28 cellular contexts compared by ENCODE assay signal in the genomic region with DNA sequence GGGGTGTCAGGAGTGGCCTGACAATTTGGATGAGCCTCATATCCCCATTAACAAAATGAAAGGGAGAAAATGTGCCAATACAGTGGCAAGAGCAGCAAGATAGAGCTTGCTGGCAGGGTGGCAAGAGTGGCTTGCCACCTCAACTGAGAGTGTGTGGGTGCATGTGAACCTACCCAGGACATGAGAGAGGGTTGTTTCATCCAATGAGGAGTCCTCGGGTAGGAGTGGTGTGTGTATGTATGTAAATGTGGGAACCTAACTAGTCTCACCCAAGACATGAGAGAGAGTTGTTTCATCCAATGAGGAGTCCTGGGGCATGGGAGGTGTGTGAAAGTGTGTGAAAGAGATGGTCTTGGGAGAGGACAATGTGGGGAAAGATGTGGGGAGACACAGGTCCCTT.
DNase-seq lines count a peak whose midpoint lies in the region; ATAC-seq and TF ChIP-seq lines count a peak whose summit lies in the region.
"Had no signal": no experiment of that assay in that cellular context is flagged by ENCODE, and none has a peak within 500 bp of the region (broad histone marks: within the 10 kb centered on the region; RNA-seq: fewer than 3 reads in every experiment).

No MANE protein-coding gene starts in this region.

- DNase-seq in activated CD4-positive, alpha-beta T cell treated with anti-CD3 and anti-CD28 coated beads for 36 hours: peak; percentile 24
- DNase-seq in activated CD4-positive, alpha-beta T cell treated with anti-CD3 and anti-CD28 coated beads for 48 hours: no peak
- no peak for DNase-seq in naive thymus-derived CD8-positive, alpha-beta T cell
- no peak for DNase-seq in NCI-H82 (lab: John Stamatoyannopoulos, UW)
- no peak for DNase-seq in foreskin fibroblast
- no peak for DNase-seq in HuH-7.5 (ENCODE audit: low spot score)
- DNase-seq: activated CD8-positive, alpha-beta memory T cell treated with anti-CD3 and anti-CD28 coated beads, Interleukin-2, amount 50 U/mL, for 48 hours; activated effector memory CD4-positive, alpha-beta T cell treated with Interleukin-2 at 50 U/mL for 16 hours; amygdala; brain microvascular endothelial cell; C1 segment of cervical spinal cord; Calu3; DMS79; dorsolateral prefrontal cortex; GDM1; GM23248; hypothalamus; NCI-H1048; NCI-H1694; NCI-H774; pancreas; SIG-M5; stimulated activated CD4-positive, alpha-beta T cell treated with anti-CD3 and anti-CD28 coated beads, Interleukin-15, amount 100 ng/mL, for 24 hours; stimulated activated CD4-positive, alpha-beta T cell treated with anti-CD3 and anti-CD28 coated beads, Interleukin-4, amount 100 ng/mL, for 4 hours had no signal

- ATAC-seq in activated CD4-positive, alpha-beta T cell treated with anti-CD3 and anti-CD28 coated beads for 36 hours: peak; percentile 64
- peak; percentile 3 for ATAC-seq in GM21528 (IDR thresholded peaks at IDR 0.05; ENCODE audit: low FRiP score, unreplicated experiment)
- ATAC-seq in activated T-helper 17 cell treated with anti-CD3 and anti-CD28 coated beads, Interleukin-2, amount 50 U/mL, for 72 hours (replicated peaks): peak; percentile 53
- ATAC-seq in naive thymus-derived CD8-positive, alpha-beta T cell: no peak
- ATAC-seq: pancreas had no signal

- H3K9me3 Mint-ChIP-seq in activated CD4-positive, alpha-beta T cell treated with anti-CD3 and anti-CD28 coated beads for 36 hours (ENCODE audit: low read depth): no peaks in the 10 kb centered on the region
- H3K9me3 Mint-ChIP-seq in activated T-helper 17 cell treated with anti-CD3 and anti-CD28 coated beads, Interleukin-2, amount 50 U/mL, for 72 hours: no peaks in the 10 kb centered on the region
- no peaks in the 10 kb centered on the region for H3K9me3 Mint-ChIP-seq in naive thymus-derived CD8-positive, alpha-beta T cell
- H3K9me3 Mint-ChIP-seq: neural progenitor cell had no signal

- intact Hi-C loops in activated CD4-positive, alpha-beta T cell treated with anti-CD3 and anti-CD28 coated beads for 36 hours (cut with DNase I, micrococcal nuclease): loop anchor here in 1 of 2 experiments (10.0 kb wide), 1 partner anchor 265 kb away; no protein-coding TSS in a partner anchor

- no peak for TF ChIP-seq CTCF in foreskin fibroblast (IDR thresholded peaks at IDR 0.05; ENCODE audit: low read depth, low read length)

- CTCF ChIA-PET in activated CD4-positive, alpha-beta T cell treated with anti-CD3 and anti-CD28 coated beads for 36 hours (lab: Charles Lee): no interaction called here

- peak overlapping the region; percentile 72 for H3K27ac Mint-ChIP-seq in activated CD4-positive, alpha-beta T cell treated with anti-CD3 and anti-CD28 coated beads for 36 hours
- no peak overlapping the region for H3K27ac Mint-ChIP-seq in activated T-helper 17 cell treated with anti-CD3 and anti-CD28 coated beads, Interleukin-2, amount 50 U/mL, for 72 hours
- peak overlapping the region in 5 of 10 donors; percentile 64 to 96 (median 93) for H3K27ac Mint-ChIP-seq in naive thymus-derived CD8-positive, alpha-beta T cell
- H3K27ac Mint-ChIP-seq: neural progenitor cell had no signal

- H3K4me3 ChIP-seq in foreskin fibroblast (ENCODE audit: low read depth in 1 of 2, low read length in 2 of 2): no peak overlapping the region
- H3K4me3 ChIP-seq: dorsolateral prefrontal cortex, GM23248, neural progenitor cell, pancreas, suprapubic skin had no signal

- H3K27me3 Mint-ChIP-seq in activated CD4-positive, alpha-beta T cell treated with anti-CD3 and anti-CD28 coated beads for 36 hours: no peaks in the 10 kb centered on the region
- H3K27me3 Mint-ChIP-seq in activated T-helper 17 cell treated with anti-CD3 and anti-CD28 coated beads, Interleukin-2, amount 50 U/mL, for 72 hours: no peaks in the 10 kb centered on the region
- H3K27me3 Mint-ChIP-seq in naive thymus-derived CD8-positive, alpha-beta T cell: no peaks in the 10 kb centered on the region

- H3K4me1 Mint-ChIP-seq in activated CD4-positive, alpha-beta T cell treated with anti-CD3 and anti-CD28 coated beads for 36 hours: peaks cover 23% of the 10 kb centered on the region
- peaks cover 12% of the 10 kb centered on the region for H3K4me1 Mint-ChIP-seq in activated T-helper 17 cell treated with anti-CD3 and anti-CD28 coated beads, Interleukin-2, amount 50 U/mL, for 72 hours
- peaks cover 20 to 24% (median 20%) of the 10 kb centered on the region in 4 donors for H3K4me1 Mint-ChIP-seq in naive thymus-derived CD8-positive, alpha-beta T cell
- H3K4me1 Mint-ChIP-seq: neural progenitor cell had no signal

- POLR2A ChIA-PET in activated CD4-positive, alpha-beta T cell treated with anti-CD3 and anti-CD28 coated beads for 36 hours (lab: Charles Lee): no interaction called here
- POLR2A ChIA-PET in naive thymus-derived CD8-positive, alpha-beta T cell (lab: Charles Lee): no interaction called here

- no peaks in the 10 kb centered on the region for H3K36me3 Mint-ChIP-seq in activated CD4-positive, alpha-beta T cell treated with anti-CD3 and anti-CD28 coated beads for 36 hours (ENCODE audit: low read depth)
- H3K36me3 Mint-ChIP-seq in activated T-helper 17 cell treated with anti-CD3 and anti-CD28 coated beads, Interleukin-2, amount 50 U/mL, for 72 hours (ENCODE audit: low read depth): no peaks in the 10 kb centered on the region
- H3K36me3 Mint-ChIP-seq in naive thymus-derived CD8-positive, alpha-beta T cell: no peaks in the 10 kb centered on the region
- H3K36me3 Mint-ChIP-seq: neural progenitor cell had no signal

- no peak overlapping the region for H3K4me3 Mint-ChIP-seq in activated CD4-positive, alpha-beta T cell treated with anti-CD3 and anti-CD28 coated beads for 36 hours
- H3K4me3 Mint-ChIP-seq in activated T-helper 17 cell treated with anti-CD3 and anti-CD28 coated beads, Interleukin-2, amount 50 U/mL, for 72 hours: peak overlapping the region; percentile 48
- peak overlapping the region in 6 of 10 donors; percentile 38 to 84 (median 75) for H3K4me3 Mint-ChIP-seq in naive thymus-derived CD8-positive, alpha-beta T cell
- H3K4me3 Mint-ChIP-seq: neural progenitor cell had no signal

Comparison
In these comparisons a context has a peak if more than half of its experiments do, and no peak if none do; other contexts are left out.
1. ATAC-seq: peak in activated CD4-positive, alpha-beta T cell treated with anti-CD3 and anti-CD28 coated beads for 36 hours (single experiment), GM21528 (single experiment) and activated T-helper 17 cell treated with anti-CD3 and anti-CD28 coated beads, Interleukin-2, amount 50 U/mL, for 72 hours (single experiment); none in naive thymus-derived CD8-positive, alpha-beta T cell (0 of 2).